In genomic region chr16:83840060-83840617, GRCh38 we compare ENCODE assay signal across 1 cellular context.
A peak's percentile ranks its signal among the peaks of the same experiment; 100 is the strongest.
TF ChIP-seq lines count a peak whose summit lies in the region.

No MANE protein-coding gene starts in this region.

TF ChIP-seq in H1, 55 proteins besides CTCF, POLR2A, EP300 and RAD21:
- TF ChIP-seq RBBP5 (IDR thresholded peaks at IDR 0.05; ENCODE audit: borderline replicate concordance, low read depth, low read length) (0 out of 2 replicates have a peak, but pooled peaks have one; percentile 46), CHD2 (IDR thresholded peaks at IDR 0.05; ENCODE audit: low read length) (no peak), CHD1 (IDR thresholded peaks at IDR 0.05; ENCODE audit: low read depth, low read length) (no peak), SIX5 (IDR thresholded peaks at IDR 0.05; ENCODE audit: low read depth, low read length) (no peak), E2F6 (IDR thresholded peaks at IDR 0.05) (peak; percentile 59), BCL11A (IDR thresholded peaks at IDR 0.05; ENCODE audit: low read depth in 2 of 2, low read length in 2 of 2) (no peak), FOSL1 (IDR thresholded peaks at IDR 0.05; ENCODE audit: insufficient read depth, low read depth, low read length) (no peak), CREB1 (IDR thresholded peaks at IDR 0.05) (no peak; the same call in 1 of the 2 replicates), SIN3A (conservative IDR thresholded peaks at IDR 0.05 in 1 of 2, IDR thresholded peaks at IDR 0.05 in 1 of 2; ENCODE audit: low read depth in 1 of 2, low read length in 2 of 2) (no peak), ATF3 (IDR thresholded peaks at IDR 0.05; ENCODE audit: insufficient read depth, low read depth, low read length) (no peak), HDAC2 (IDR thresholded peaks at IDR 0.05; ENCODE audit: borderline replicate concordance in 1 of 2, low read depth in 2 of 2, low read length in 2 of 2) (no peak), PHF8 (conservative IDR thresholded peaks at IDR 0.05; ENCODE audit: low read depth, low read length) (no peak), CHD7 (IDR thresholded peaks at IDR 0.05; ENCODE audit: insufficient replicate concordance, low read length) (peak; percentile 87), MAFK (IDR thresholded peaks at IDR 0.05; ENCODE audit: low read depth, low read length) (no peak), KDM1A (IDR thresholded peaks at IDR 0.05; ENCODE audit: borderline replicate concordance, low read length) (no peak), SP2 (IDR thresholded peaks at IDR 0.05; ENCODE audit: low read length) (no peak), JUN (IDR thresholded peaks at IDR 0.05; ENCODE audit: low read depth, low read length) (no peak), BRCA1 (IDR thresholded peaks at IDR 0.05; ENCODE audit: low read depth, low read length) (no peak), CEBPB (IDR thresholded peaks at IDR 0.05; ENCODE audit: low read depth, low read length) (no peak), CBX5 (IDR thresholded peaks at IDR 0.05; ENCODE audit: low read depth, low read length) (no peak), ASH2L (IDR thresholded peaks at IDR 0.05; ENCODE audit: low read length) (peak; percentile 89), MAX (IDR thresholded peaks at IDR 0.05) (peak; percentile 67; the same call in 1 of the 2 replicates), SP1 (IDR thresholded peaks at IDR 0.05; ENCODE audit: low read depth, low read length) (no peak), TCF12 (IDR thresholded peaks at IDR 0.05; ENCODE audit: low read depth, low read length) (no peak), CTBP2 (IDR thresholded peaks at IDR 0.05; ENCODE audit: borderline replicate concordance, insufficient read depth, insufficient read length, low read length) (no peak), TBP (IDR thresholded peaks at IDR 0.05; ENCODE audit: low read depth, low read length) (peak; percentile 23; the same call in 1 of the 2 replicates), YY1 (IDR thresholded peaks at IDR 0.05; ENCODE audit: low read depth, low read length) (no peak), NRF1 (IDR thresholded peaks at IDR 0.05; ENCODE audit: low read depth, low read length) (no peak), GABPA (IDR thresholded peaks at IDR 0.05; ENCODE audit: borderline replicate concordance, insufficient read depth, low read length) (no peak), RNF2 (IDR thresholded peaks at IDR 0.05; ENCODE audit: borderline replicate concordance, low read depth, low read length, missing control alignments, poor library complexity, severe bottlenecking) (no peak), SP4 (IDR thresholded peaks at IDR 0.05; ENCODE audit: low read length) (no peak)
